In genomic region chr16:79269211-79269863, GRCh38 we compare ENCODE assay signal across 8 cellular contexts.
DNase-seq lines count a peak whose midpoint lies in the region; ATAC-seq and TF ChIP-seq lines count a peak whose summit lies in the region.

No MANE protein-coding gene starts in this region.

- H3K36me3 ChIP-seq in MG63 = no peaks in the 10 kb centered on the region

- no peaks in the 10 kb centered on the region for H3K4me1 ChIP-seq in right cardiac atrium (ENCODE audit: control insufficient read depth, insufficient read depth, low read length)

- WGBS in right cardiac atrium = 80% methylated on average over 8 of the region's 8 CpGs

- H3K9me3 Mint-ChIP-seq in WTC11 = peaks cover 15% of the 10 kb centered on the region

- DNase-seq in GM19240 (ENCODE audit: insufficient read length, low spot score) = peak; percentile 7
- DNase-seq in activated CD8-positive, alpha-beta memory T cell treated with anti-CD3 and anti-CD28 coated beads for 48 hours (ENCODE audit: low read depth in 2 of 3, low spot score in 2 of 3) = peak in 2 of 3 experiments; percentile 38 to 40
- DNase-seq in stimulated activated CD4-positive, alpha-beta T cell treated with anti-CD3 and anti-CD28 coated beads, Interleukin-4, amount 100 ng/mL, for 48 hours (ENCODE audit: low read depth in 2 of 2) = peak; percentile 51 to 78
- no peak for DNase-seq in WTC11 (ENCODE audit: low spot score)
- DNase-seq in right cardiac atrium = no peak
- no peak for DNase-seq in cerebellar nuclear complex (lab: John Stamatoyannopoulos, UW)
- DNase-seq in MG63 = no peak

- H3K4me3 Mint-ChIP-seq in WTC11 = no peak overlapping the region

- H3K27me3 Mint-ChIP-seq in WTC11 (ENCODE audit: low read depth) = no peaks in the 10 kb centered on the region

- H3K9me3 ChIP-seq in right cardiac atrium (ENCODE audit: control insufficient read depth, low read length) (no peaks in the 10 kb centered on the region), MG63 (no peaks in the 10 kb centered on the region)

- intact Hi-C loops in right cardiac atrium (cut with DNase I) = no loop called here

- no peak overlapping the region; the same call in 1 of the 2 replicates for H3K27ac Mint-ChIP-seq in WTC11

- TF ChIP-seq CTCF in WTC11 (IDR thresholded peaks at IDR 0.05) = no peak

- no peaks in the 10 kb centered on the region; the same call in 1 of the 2 replicates for H3K36me3 Mint-ChIP-seq in WTC11

- H3K4me1 Mint-ChIP-seq in WTC11 = peaks cover 25% of the 10 kb centered on the region

- ATAC-seq in HG03039 (IDR thresholded peaks at IDR 0.05; ENCODE audit: unreplicated experiment) = peak; percentile 93
- no peak; the same call in none of the 2 replicates for ATAC-seq in WTC11
- no peak for ATAC-seq in right cardiac atrium

- H3K27me3 ChIP-seq in right cardiac atrium (ENCODE audit: control insufficient read depth, insufficient read depth) (no peaks in the 10 kb centered on the region), MG63 (no peaks in the 10 kb centered on the region)

- H3K27ac ChIP-seq in right cardiac atrium (ENCODE audit: low read length) = no peak overlapping the region

- POLR2A ChIA-PET in WTC11 (lab: Charles Lee) = interaction anchor here (1.0 kb wide), 1 partner anchor 329 kb away, joined by 3 read pairs; no protein-coding TSS in a partner anchor

- CTCF ChIA-PET in WTC11 (lab: Charles Lee) = interaction anchor here (1.2 kb wide), 1 partner anchor 8 kb away, joined by 4 read pairs; no protein-coding TSS in a partner anchor

- H3K4me3 ChIP-seq in right cardiac atrium (ENCODE audit: low read length) (no peak overlapping the region), MG63 (no peak overlapping the region)

TF ChIP-seq in WTC11, 78 proteins besides CTCF, POLR2A, EP300 and RAD21:
- TF ChIP-seq CBFB (CRISPR knock-in tag; IDR thresholded peaks at IDR 0.05; ENCODE audit: low read depth) (no peak), FOXP1 (CRISPR knock-in tag; IDR thresholded peaks at IDR 0.05; ENCODE audit: borderline replicate concordance) (no peak), MLX (CRISPR knock-in tag; IDR thresholded peaks at IDR 0.05) (no peak), ELF4 (CRISPR knock-in tag; IDR thresholded peaks at IDR 0.05; ENCODE audit: low read depth) (no peak), PREB (CRISPR knock-in tag; IDR thresholded peaks at IDR 0.05; ENCODE audit: borderline replicate concordance) (no peak), ETV6 (CRISPR knock-in tag; IDR thresholded peaks at IDR 0.05) (no peak), ATF1 (CRISPR knock-in tag; IDR thresholded peaks at IDR 0.05) (no peak), JUN (CRISPR knock-in tag; IDR thresholded peaks at IDR 0.05) (no peak), JAZF1 (CRISPR knock-in tag; IDR thresholded peaks at IDR 0.05) (no peak), ZNF263 (CRISPR knock-in tag; IDR thresholded peaks at IDR 0.05; ENCODE audit: low read depth) (no peak), NR3C1 (CRISPR knock-in tag; conservative IDR thresholded peaks at IDR 0.05; ENCODE audit: low read depth) (no peak), ERG (CRISPR knock-in tag; IDR thresholded peaks at IDR 0.05) (no peak), CDX4 (CRISPR knock-in tag; IDR thresholded peaks at IDR 0.05; ENCODE audit: borderline replicate concordance) (no peak), TCF7 (CRISPR knock-in tag; IDR thresholded peaks at IDR 0.05; ENCODE audit: low read depth) (no peak), USF2 (CRISPR knock-in tag; IDR thresholded peaks at IDR 0.05) (no peak)
- TF ChIP-seq, protein P1, sequence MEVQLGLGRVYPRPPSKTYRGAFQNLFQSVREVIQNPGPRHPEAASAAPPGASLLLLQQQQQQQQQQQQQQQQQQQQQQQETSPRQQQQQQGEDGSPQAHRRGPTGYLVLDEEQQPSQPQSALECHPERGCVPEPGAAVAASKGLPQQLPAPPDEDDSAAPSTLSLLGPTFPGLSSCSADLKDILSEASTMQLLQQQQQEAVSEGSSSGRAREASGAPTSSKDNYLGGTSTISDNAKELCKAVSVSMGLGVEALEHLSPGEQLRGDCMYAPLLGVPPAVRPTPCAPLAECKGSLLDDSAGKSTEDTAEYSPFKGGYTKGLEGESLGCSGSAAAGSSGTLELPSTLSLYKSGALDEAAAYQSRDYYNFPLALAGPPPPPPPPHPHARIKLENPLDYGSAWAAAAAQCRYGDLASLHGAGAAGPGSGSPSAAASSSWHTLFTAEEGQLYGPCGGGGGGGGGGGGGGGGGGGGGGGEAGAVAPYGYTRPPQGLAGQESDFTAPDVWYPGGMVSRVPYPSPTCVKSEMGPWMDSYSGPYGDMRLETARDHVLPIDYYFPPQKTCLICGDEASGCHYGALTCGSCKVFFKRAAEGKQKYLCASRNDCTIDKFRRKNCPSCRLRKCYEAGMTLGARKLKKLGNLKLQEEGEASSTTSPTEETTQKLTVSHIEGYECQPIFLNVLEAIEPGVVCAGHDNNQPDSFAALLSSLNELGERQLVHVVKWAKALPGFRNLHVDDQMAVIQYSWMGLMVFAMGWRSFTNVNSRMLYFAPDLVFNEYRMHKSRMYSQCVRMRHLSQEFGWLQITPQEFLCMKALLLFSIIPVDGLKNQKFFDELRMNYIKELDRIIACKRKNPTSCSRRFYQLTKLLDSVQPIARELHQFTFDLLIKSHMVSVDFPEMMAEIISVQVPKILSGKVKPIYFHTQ (CRISPR knock-in tag; IDR thresholded peaks at IDR 0.05) = no peak
- TF ChIP-seq, protein P2, sequence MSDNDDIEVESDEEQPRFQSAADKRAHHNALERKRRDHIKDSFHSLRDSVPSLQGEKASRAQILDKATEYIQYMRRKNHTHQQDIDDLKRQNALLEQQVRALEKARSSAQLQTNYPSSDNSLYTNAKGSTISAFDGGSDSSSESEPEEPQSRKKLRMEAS (CRISPR knock-in tag; IDR thresholded peaks at IDR 0.05) = no peak
- TF ChIP-seq, protein P3, sequence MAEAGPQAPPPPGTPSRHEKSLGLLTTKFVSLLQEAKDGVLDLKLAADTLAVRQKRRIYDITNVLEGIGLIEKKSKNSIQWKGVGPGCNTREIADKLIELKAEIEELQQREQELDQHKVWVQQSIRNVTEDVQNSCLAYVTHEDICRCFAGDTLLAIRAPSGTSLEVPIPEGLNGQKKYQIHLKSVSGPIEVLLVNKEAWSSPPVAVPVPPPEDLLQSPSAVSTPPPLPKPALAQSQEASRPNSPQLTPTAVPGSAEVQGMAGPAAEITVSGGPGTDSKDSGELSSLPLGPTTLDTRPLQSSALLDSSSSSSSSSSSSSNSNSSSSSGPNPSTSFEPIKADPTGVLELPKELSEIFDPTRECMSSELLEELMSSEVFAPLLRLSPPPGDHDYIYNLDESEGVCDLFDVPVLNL (CRISPR knock-in tag; IDR thresholded peaks at IDR 0.05; ENCODE audit: borderline replicate concordance, low read depth) = no peak
- TF ChIP-seq, protein P4, sequence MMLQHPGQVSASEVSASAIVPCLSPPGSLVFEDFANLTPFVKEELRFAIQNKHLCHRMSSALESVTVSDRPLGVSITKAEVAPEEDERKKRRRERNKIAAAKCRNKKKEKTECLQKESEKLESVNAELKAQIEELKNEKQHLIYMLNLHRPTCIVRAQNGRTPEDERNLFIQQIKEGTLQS (CRISPR knock-in tag; conservative IDR thresholded peaks at IDR 0.05) = no peak
TF ChIP-seq in WTC11: peak in this region for 0.

Comparison
In these comparisons a context has a peak if more than half of its experiments do, and no peak if none do; other contexts are left out.
1. DNase-seq: peak in GM19240 (single experiment), activated CD8-positive, alpha-beta memory T cell treated with anti-CD3 and anti-CD28 coated beads for 48 hours (2 of 3) and stimulated activated CD4-positive, alpha-beta T cell treated with anti-CD3 and anti-CD28 coated beads, Interleukin-4, amount 100 ng/mL, for 48 hours (2 of 2); none in WTC11 (single experiment), right cardiac atrium (0 of 3), cerebellar nuclear complex (0 of 2) and MG63 (single experiment).